Comparison of ENCODE assay signal across 25 cellular contexts in the genomic region with DNA sequence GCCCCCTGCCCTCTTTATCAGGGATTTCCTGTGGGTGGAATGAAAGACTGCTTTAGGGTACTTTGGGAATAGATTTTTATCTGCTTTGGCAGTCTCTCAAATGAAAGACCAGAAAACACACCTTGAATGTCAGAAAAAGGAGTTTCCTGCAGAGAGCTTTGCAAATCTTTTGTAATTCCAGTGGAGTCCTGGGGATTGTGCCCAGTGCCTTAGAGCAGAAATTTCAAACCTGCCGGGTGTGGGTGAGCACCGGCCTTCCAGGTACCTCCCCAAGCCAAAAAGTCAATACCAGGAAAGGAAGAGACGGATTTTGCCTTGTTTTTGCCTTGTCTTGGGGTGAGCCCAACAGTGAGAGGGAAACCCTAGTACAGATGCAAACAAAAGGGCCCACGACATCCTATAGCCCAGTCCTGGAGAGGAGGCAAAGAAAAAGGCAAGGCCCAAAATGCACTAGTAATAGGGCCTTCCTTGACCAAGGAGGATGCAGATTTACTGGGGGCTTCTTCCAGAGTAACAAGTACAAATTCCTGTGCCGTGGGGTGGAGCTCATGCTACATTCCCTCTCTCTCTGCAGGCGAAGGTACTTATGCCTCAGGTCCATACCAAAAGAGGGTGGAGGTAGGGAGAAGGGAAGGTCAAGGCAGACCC. TPM values are rescaled to one million over a fixed set of nuclear protein-coding genes. Genes with fewer than 3 reads are reported as not detected.
DNase-seq lines count a peak whose midpoint lies in the region; TF ChIP-seq lines count a peak whose summit lies in the region.
"Had no signal": no experiment of that assay in that cellular context is flagged by ENCODE, and none has a peak within 500 bp of the region (broad histone marks: within the 10 kb centered on the region; RNA-seq: fewer than 3 reads in every experiment).

No MANE protein-coding gene starts in this region.

- H2BK12ac ChIP-seq in H9 (ENCODE audit: insufficient read length, low read depth, low read length): no peak overlapping the region

- H3K4me1 Mint-ChIP-seq in H9: peaks cover 42 to 44% of the 10 kb centered on the region in 2 experiments

- peak; percentile 70 for DNase-seq in H9
- peak; percentile 84 for DNase-seq in mesendoderm
- no peak for DNase-seq in germinal center (ENCODE audit: low spot score)
- DNase-seq in CD1c-positive myeloid dendritic cell (ENCODE audit: extremely low spot score): no peak
- no peak for DNase-seq in NCI-H2227 (lab: John Stamatoyannopoulos, UW; ENCODE audit: unreplicated experiment)
- no peak for DNase-seq in NK-92 treated with Interleukin-12 subunit alpha and Interleukin-12 subunit beta, amount 100 ng/mL, for 24 hours (lab: John Stamatoyannopoulos, UW)
- DNase-seq: Caco-2; CD4-positive, alpha-beta T cell; DND-41; GOT3; MG63; NCI-H1417 treated with DMSO at 0.1 percent for 48 hours; NCI-H187; NCI-H510A treated with DMSO at 0.1 percent for 48 hours; NCI-H748 treated with DMSO at 0.1 percent for 48 hours had no signal

- H3K18ac ChIP-seq in H9 (ENCODE audit: insufficient read length, low read depth, low read length) (peak overlapping the region; percentile 4), mesendoderm (ENCODE audit: low read length) (peak overlapping the region; percentile 56)

- H3K9me3 ChIP-seq in H9 (ENCODE audit: control insufficient read depth, low read depth, low read length) (no peaks in the 10 kb centered on the region), ectodermal cell (ENCODE audit: control insufficient read depth, low read length) (no peaks in the 10 kb centered on the region), iPS-15b (ENCODE audit: control insufficient read depth, insufficient read depth, low read length) (no peaks in the 10 kb centered on the region)
- H3K9me3 ChIP-seq: A549, Caco-2, MG63, SJSA1 had no signal

- H3K27me3 ChIP-seq in H9 (ENCODE audit: insufficient read depth, low read length) (no peaks in the 10 kb centered on the region), ectodermal cell (ENCODE audit: control insufficient read depth, insufficient read depth, low read length, poor library complexity, severe bottlenecking) (no peaks in the 10 kb centered on the region), iPS-15b (ENCODE audit: control insufficient read depth, insufficient read depth, low read length) (no peaks in the 10 kb centered on the region), mesendoderm (ENCODE audit: insufficient read depth, low read length, poor library complexity) (no peaks in the 10 kb centered on the region)

- H3K9ac ChIP-seq in H9 (ENCODE audit: extremely low read depth, insufficient read length, low read length) (no peak overlapping the region), iPS-15b (ENCODE audit: low read depth, low read length) (no peak overlapping the region), mesendoderm (ENCODE audit: low read length) (peak overlapping the region; percentile 55)

- H2BK5ac ChIP-seq in H9 (ENCODE audit: insufficient read length, low read length): no peak overlapping the region
- H2BK5ac ChIP-seq in mesendoderm (ENCODE audit: low read length): peak overlapping the region; percentile 92

- no peaks in the 10 kb centered on the region for H3K36me3 ChIP-seq in ectodermal cell (ENCODE audit: control insufficient read depth, insufficient read depth, low read length)
- H3K36me3 ChIP-seq in iPS-15b (ENCODE audit: control insufficient read depth, insufficient read depth, low read length): no peaks in the 10 kb centered on the region
- no peaks in the 10 kb centered on the region for H3K36me3 ChIP-seq in mesendoderm (ENCODE audit: control insufficient read depth, insufficient read depth, low read length)
- H3K36me3 ChIP-seq: MG63, SJSA1 had no signal

- no peaks in the 10 kb centered on the region for H3K9me3 Mint-ChIP-seq in H9
- H3K9me3 Mint-ChIP-seq: CD4-positive, alpha-beta T cell had no signal

- no peak overlapping the region for H2AFZ ChIP-seq in H9 (ENCODE audit: low read length)

- H3K79me2 ChIP-seq in H9 (ENCODE audit: insufficient read depth, low read length): no peaks in the 10 kb centered on the region
- H3K79me2 ChIP-seq in mesendoderm (ENCODE audit: control insufficient read depth, insufficient read depth, low read length): no peaks in the 10 kb centered on the region

- H2BK120ac ChIP-seq in H9 (ENCODE audit: low read depth, low read length, poor library complexity, severe bottlenecking): no peak overlapping the region
- no peak overlapping the region for H2BK120ac ChIP-seq in mesendoderm (ENCODE audit: low read depth, low read length)

- H3K36me3 Mint-ChIP-seq in H9 (ENCODE audit: insufficient read depth in 1 of 3, low read depth in 3 of 3): no peaks in the 10 kb centered on the region

- H2BK20ac ChIP-seq in H9 (ENCODE audit: low read depth, low read length, poor library complexity, severe bottlenecking): no peak overlapping the region

- TF ChIP-seq CTCF in H9 (conservative IDR thresholded peaks at IDR 0.05): no peak

- H3K23ac ChIP-seq in H9 (ENCODE audit: insufficient read length, low read depth, low read length): no peak overlapping the region
- H3K23ac ChIP-seq in mesendoderm (ENCODE audit: low read length): peak overlapping the region; percentile 45

- H3K23me2 ChIP-seq in H9 (ENCODE audit: insufficient read length, low read depth, low read length, poor library complexity, severe bottlenecking): no peaks in the 10 kb centered on the region

- no CpG with 5 or more reads among the region's 6 CpGs for WGBS in H9 (ENCODE audit: extremely low coverage, insufficient read length, low lambda C conversion rate)
- WGBS in ectodermal cell, 2 experiments: 23 to 28% methylated on average over 5 to 6 of the region's 6 CpGs
- no CpG with 5 or more reads among the region's 6 CpGs for WGBS in mesendoderm (ENCODE audit: extremely low coverage, insufficient coverage, low lambda C conversion rate)

- no peak overlapping the region for H3K4me3 ChIP-seq in ectodermal cell (ENCODE audit: insufficient read depth, low read depth, low read length)
- peak overlapping the region; percentile 2 for H3K4me3 ChIP-seq in iPS-15b (ENCODE audit: low read depth, low read length)
- no peak overlapping the region for H3K4me3 ChIP-seq in mesendoderm (ENCODE audit: low read length)
- H3K4me3 ChIP-seq: A549, K562, MG63, SJSA1 had no signal

- peak overlapping the region; percentile 25 for H4K5ac ChIP-seq in H9 (ENCODE audit: insufficient read length, low read depth, low read length)
- peak overlapping the region; percentile 56 for H4K5ac ChIP-seq in mesendoderm (ENCODE audit: low read length)

- H3T11ph ChIP-seq in H9 (ENCODE audit: low read length): no peak overlapping the region

- H3K27ac Mint-ChIP-seq in H9: peak overlapping the region; percentile 89 to 97 (median 96)
- H3K27ac Mint-ChIP-seq: CD4-positive, alpha-beta T cell had no signal

- H3K4me2 ChIP-seq in H9 (ENCODE audit: insufficient read depth, insufficient read length, low read length) (peak overlapping the region; percentile 46), mesendoderm (ENCODE audit: low read length) (peak overlapping the region; percentile 25)
- H3K4me2 ChIP-seq: A549 had no signal

- no peak overlapping the region for H4K91ac ChIP-seq in H9 (ENCODE audit: insufficient read length, low read depth, low read length)

- no peak overlapping the region for H2BK15ac ChIP-seq in H9 (ENCODE audit: low read depth, low read length)
- H2BK15ac ChIP-seq in mesendoderm (replicated peaks; ENCODE audit: low read depth): peak overlapping the region; percentile 14

- H2AK5ac ChIP-seq in H9 (ENCODE audit: insufficient read length, low read length) (no peak overlapping the region), mesendoderm (ENCODE audit: low read length) (no peak overlapping the region)

- H4K20me1 ChIP-seq in H9 (ENCODE audit: control insufficient read depth, insufficient read depth, insufficient read length): no peaks in the 10 kb centered on the region

- peak overlapping the region; percentile 7 to 55; a peak in 3 of 5 replicates for H3K4me3 Mint-ChIP-seq in H9
- H3K4me3 Mint-ChIP-seq: CD4-positive, alpha-beta T cell had no signal

- no peak overlapping the region for H3K14ac ChIP-seq in H9 (ENCODE audit: insufficient read depth, low read length)

- peak overlapping the region; percentile 57 for H3K27ac ChIP-seq in H9 (ENCODE audit: insufficient read length, low read depth, low read length)
- H3K27ac ChIP-seq in ectodermal cell (ENCODE audit: insufficient read depth, low read depth, low read length, poor library complexity, severe bottlenecking): peak overlapping the region; percentile 17
- H3K27ac ChIP-seq in mesendoderm (ENCODE audit: low read depth, low read length): peak overlapping the region; percentile 88
- H3K27ac ChIP-seq: A549, SJSA1 had no signal

- no peak overlapping the region for H3K56ac ChIP-seq in H9 (ENCODE audit: insufficient read length, low read depth, low read length)
- peak overlapping the region; percentile 80 for H3K56ac ChIP-seq in mesendoderm (ENCODE audit: low read length)

- no peaks in the 10 kb centered on the region for H3K79me1 ChIP-seq in H9 (ENCODE audit: insufficient read depth, low read depth, low read length, poor library complexity, severe bottlenecking)
- H3K79me1 ChIP-seq in mesendoderm (ENCODE audit: low read length): no peaks in the 10 kb centered on the region

- H3K4me1 ChIP-seq in H9 (ENCODE audit: insufficient read depth, low read length): no peaks in the 10 kb centered on the region; the same call in 1 of the 2 replicates
- peaks cover 4% of the 10 kb centered on the region for H3K4me1 ChIP-seq in ectodermal cell (ENCODE audit: control insufficient read depth, insufficient read depth, low read length)
- peaks cover 17% of the 10 kb centered on the region for H3K4me1 ChIP-seq in iPS-15b (ENCODE audit: control insufficient read depth, insufficient read depth, low read length)
- peaks cover 7% of the 10 kb centered on the region for H3K4me1 ChIP-seq in mesendoderm (ENCODE audit: control insufficient read depth, low read depth, low read length)
- H3K4me1 ChIP-seq: A549, Caco-2, SJSA1 had no signal

- peaks cover 9% of the 10 kb centered on the region for H3K27me3 Mint-ChIP-seq in H9 (ENCODE audit: low read depth)

- H3K4ac ChIP-seq in H9 (ENCODE audit: low read depth, low read length) (no peak overlapping the region), mesendoderm (ENCODE audit: low read depth, low read length) (no peak overlapping the region)

- H4K8ac ChIP-seq in H9 (replicated peaks; ENCODE audit: insufficient read length, low read depth, low read length) (no peak overlapping the region), mesendoderm (ENCODE audit: low read depth, low read length) (no peak overlapping the region)

RNA-seq across cellular contexts. Expression of a gene that starts 36.4 kb away (rescaled TPM):
- total RNA-seq in H9 (2021): 18.3 and 19.2 TPM in 2 replicates
- polyA plus RNA-seq in ectodermal cell (2013, experiment 1 of 4): 1.4 TPM
- 1.7 TPM for polyA plus RNA-seq in ectodermal cell (2013, experiment 2 of 4)
- 0.59 TPM for polyA plus RNA-seq in ectodermal cell (2013, experiment 3 of 4)
- polyA plus RNA-seq in ectodermal cell (2013, experiment 4 of 4): 1.0 TPM
- polyA plus RNA-seq in mesendoderm (2013, experiment 1 of 2): 2.0 TPM
- polyA plus RNA-seq in mesendoderm (2013, experiment 2 of 2): 2.1 TPM
- total RNA-seq: Caco-2; CD4-positive, alpha-beta T cell; G401; HepG2; K562; LHCN-M2; Right ventricle myocardium inferior; SJSA1 had no signal
- polyA plus RNA-seq: A549, BJ, HepG2, K562 had no signal

Comparison
In these comparisons a context has a peak if more than half of its experiments do, and no peak if none do; other contexts are left out.
1. DNase-seq: peak in H9 (single experiment) and mesendoderm (single experiment); none in germinal center (single experiment), CD1c-positive myeloid dendritic cell (single experiment), NCI-H2227 (single experiment) and NK-92 treated with Interleukin-12 subunit alpha and Interleukin-12 subunit beta, amount 100 ng/mL, for 24 hours (single experiment).
2. H3K27ac ChIP-seq: peak in every context shown above with its lines; median percentile 88 in mesendoderm; 57 in H9; 17 in ectodermal cell.